Comparison of ENCODE assay signal across 35 cellular contexts in the genomic region with DNA sequence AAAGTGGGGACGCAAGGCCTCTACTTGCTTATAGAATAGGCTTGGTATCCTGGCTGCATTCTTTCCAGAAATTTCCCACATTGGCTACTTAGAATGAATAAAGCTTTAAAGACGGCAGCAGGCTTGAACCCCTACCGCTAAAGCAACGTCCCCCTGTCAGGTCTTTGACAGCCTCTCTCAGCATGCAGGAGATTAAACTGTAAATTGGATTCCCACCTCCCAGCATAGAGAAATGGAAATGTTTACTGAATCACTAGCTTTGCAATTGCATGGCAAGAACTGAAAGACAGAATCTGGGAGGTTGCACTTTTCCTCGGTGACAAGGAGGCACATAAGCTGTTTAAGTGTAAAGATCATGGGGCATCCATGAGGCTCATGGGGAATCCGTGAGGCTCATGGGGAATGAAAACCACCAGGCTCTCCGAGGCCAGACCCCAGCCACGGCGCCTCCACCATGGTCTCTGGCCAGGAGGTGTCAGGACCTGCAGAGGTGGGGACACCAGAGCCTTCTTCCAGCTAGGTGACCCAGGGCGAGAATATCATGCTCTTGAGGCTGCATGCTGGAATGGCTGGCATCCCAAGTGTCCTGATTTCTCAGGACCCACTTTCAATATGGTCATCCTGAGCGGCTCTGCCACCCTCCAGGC. TPM values are rescaled to one million over a fixed set of nuclear protein-coding genes. Genes with fewer than 3 reads are reported as not detected.
"Had no signal": no experiment of that assay in that cellular context is flagged by ENCODE, and none has a peak within 500 bp of the region (broad histone marks: within the 10 kb centered on the region; RNA-seq: fewer than 3 reads in every experiment).

No MANE protein-coding gene starts in this region.

- H3K9ac ChIP-seq: parathyroid adenoma had no signal

- H3K79me2 ChIP-seq: hepatocyte had no signal

- ATAC-seq: activated CD8-positive, alpha-beta T cell treated with anti-CD3 and anti-CD28 coated beads for 36 hours; activated naive CD4-positive, alpha-beta T cell treated with anti-CD3 and anti-CD28 coated beads, Interleukin-2, amount 50 U/mL, for 72 hours; effector memory CD8-positive, alpha-beta T cell; gastroesophageal sphincter; psoas muscle; stimulated activated memory B cell treated with anti-CD40 and anti-IgM and Interleukin-4, amounts not matched to agents 10 μg/mL and 1 μg/mL and 100 μg/mL, for 72 hours; T-helper 17 cell had no signal

- H2AFZ ChIP-seq: hepatocyte, parathyroid adenoma had no signal

- H3K27me3 ChIP-seq: colonic mucosa, dorsolateral prefrontal cortex, gastroesophageal sphincter, hepatocyte, right atrium auricular region, stomach, thyroid gland, upper lobe of left lung had no signal

- H3K4me2 ChIP-seq: hepatocyte, smooth muscle cell had no signal

- H3K4me1 Mint-ChIP-seq: stimulated activated memory B cell treated with anti-CD40 and anti-IgM and Interleukin-4, amounts not matched to agents 10 μg/mL and 1 μg/mL and 100 μg/mL, for 72 hours had no signal

- H3K27ac ChIP-seq: colonic mucosa, gastroesophageal sphincter, hepatocyte, left ventricle myocardium inferior, parathyroid adenoma, psoas muscle, right atrium auricular region, stomach, thyroid gland, upper lobe of left lung had no signal

- H3K9me3 Mint-ChIP-seq: activated CD8-positive, alpha-beta T cell treated with anti-CD3 and anti-CD28 coated beads for 36 hours; activated naive CD4-positive, alpha-beta T cell treated with anti-CD3 and anti-CD28 coated beads, Interleukin-2, amount 50 U/mL, for 72 hours; effector memory CD8-positive, alpha-beta T cell; naive B cell; nephron progenitor cell; stimulated activated memory B cell treated with anti-CD40 and anti-IgM and Interleukin-4, amounts not matched to agents 10 μg/mL and 1 μg/mL and 100 μg/mL, for 72 hours had no signal

- H3K27me3 Mint-ChIP-seq: activated CD8-positive, alpha-beta T cell treated with anti-CD3 and anti-CD28 coated beads for 36 hours; effector memory CD8-positive, alpha-beta T cell; naive B cell; stimulated activated memory B cell treated with anti-CD40 and anti-IgM and Interleukin-4, amounts not matched to agents 10 μg/mL and 1 μg/mL and 100 μg/mL, for 72 hours; T-helper 17 cell had no signal

- H3K27ac Mint-ChIP-seq: activated CD8-positive, alpha-beta T cell treated with anti-CD3 and anti-CD28 coated beads for 36 hours; activated naive CD4-positive, alpha-beta T cell treated with anti-CD3 and anti-CD28 coated beads, Interleukin-2, amount 50 U/mL, for 72 hours; effector memory CD8-positive, alpha-beta T cell; stimulated activated memory B cell treated with anti-CD40 and anti-IgM and Interleukin-4, amounts not matched to agents 10 μg/mL and 1 μg/mL and 100 μg/mL, for 72 hours; T-helper 17 cell had no signal

- H3K4me3 ChIP-seq: colonic mucosa, dorsolateral prefrontal cortex, gastroesophageal sphincter, hepatocyte, left ventricle myocardium inferior, lung, psoas muscle, right atrium auricular region, smooth muscle cell, stomach, thyroid gland, upper lobe of left lung had no signal

- H3K9me3 ChIP-seq: colonic mucosa, gastroesophageal sphincter, left ventricle myocardium inferior, psoas muscle, right atrium auricular region, stomach, thyroid gland, upper lobe of left lung had no signal

- FAIRE-seq: endothelial cell of umbilical vein had no signal

- H3K4me3 Mint-ChIP-seq: activated CD8-positive, alpha-beta T cell treated with anti-CD3 and anti-CD28 coated beads for 36 hours; effector memory CD8-positive, alpha-beta T cell; naive B cell; nephron progenitor cell; stimulated activated memory B cell treated with anti-CD40 and anti-IgM and Interleukin-4, amounts not matched to agents 10 μg/mL and 1 μg/mL and 100 μg/mL, for 72 hours; T-helper 17 cell had no signal

- DNase-seq: activated CD4-positive, alpha-beta T cell treated with anti-CD3 and anti-CD28 coated beads, Interleukin-2, amount 50 U/mL, for 1 hour; activated CD4-positive, CD25-positive, alpha-beta regulatory T cell treated with anti-CD3 and anti-CD28 coated beads, Interleukin-2, amount 50 U/mL, for 72 hours; activated CD8-positive, alpha-beta T cell treated with anti-CD3 and anti-CD28 coated beads for 36 hours; activated naive CD4-positive, alpha-beta T cell; activated T-cell treated with anti-CD3 and anti-CD28 coated beads, Interleukin-2, amount 50 U/mL, for 48 hours; cerebellar nuclear complex; colonic mucosa; effector memory CD8-positive, alpha-beta T cell; islet precursor cell; left ventricle myocardium inferior; naive B cell; nephron progenitor cell; nucleus accumbens; psoas muscle; stimulated activated CD4-positive, alpha-beta T cell treated with anti-CD3 and anti-CD28 coated beads, Interleukin-1b, Interleukin-23, amount 100 ng/mL, for 48 hours; stimulated activated CD4-positive, alpha-beta T cell treated with anti-CD3 and anti-CD28 coated beads, Interleukin-4, amount 100 ng/mL, for 4 hours; stimulated activated CD8-positive, alpha-beta memory T cell treated with anti-CD3 and anti-CD28 coated beads, Interleukin-4, amount 100 ng/mL, for 48 hours; stomach; T-helper 17 cell; T1000; thyroid gland; upper lobe of left lung had no signal

- H3K4me1 ChIP-seq: colonic mucosa, parathyroid adenoma, psoas muscle, thyroid gland had no signal

RNA-seq across cellular contexts. Expression of a gene that starts 25.2 kb away (rescaled TPM):
- total RNA-seq: activated CD8-positive, alpha-beta T cell treated with anti-CD3 and anti-CD28 coated beads for 36 hours; activated naive CD4-positive, alpha-beta T cell treated with anti-CD3 and anti-CD28 coated beads, Interleukin-2, amount 50 U/mL, for 72 hours; dorsolateral prefrontal cortex; endothelial cell of umbilical vein; fibroblast of lung; fibroblast of villous mesenchyme; gastroesophageal sphincter; left ventricle myocardium inferior; lung; psoas muscle; right atrium auricular region; smooth muscle cell; stomach; T-helper 17 cell; thyroid gland; upper lobe of left lung had no signal
- polyA plus RNA-seq: endothelial cell of umbilical vein, esophagus, fibroblast of lung, lung, psoas muscle, smooth muscle cell, stomach had no signal

RNA-seq across cellular contexts. Expression of a gene that starts 31.9 kb away (rescaled TPM):
- total RNA-seq: activated CD8-positive, alpha-beta T cell treated with anti-CD3 and anti-CD28 coated beads for 36 hours; activated naive CD4-positive, alpha-beta T cell treated with anti-CD3 and anti-CD28 coated beads, Interleukin-2, amount 50 U/mL, for 72 hours; endothelial cell of umbilical vein; T-helper 17 cell had no signal
- polyA plus RNA-seq: endothelial cell of umbilical vein had no signal
